ENCODE assay signal across 8 cellular contexts in the genomic region with DNA sequence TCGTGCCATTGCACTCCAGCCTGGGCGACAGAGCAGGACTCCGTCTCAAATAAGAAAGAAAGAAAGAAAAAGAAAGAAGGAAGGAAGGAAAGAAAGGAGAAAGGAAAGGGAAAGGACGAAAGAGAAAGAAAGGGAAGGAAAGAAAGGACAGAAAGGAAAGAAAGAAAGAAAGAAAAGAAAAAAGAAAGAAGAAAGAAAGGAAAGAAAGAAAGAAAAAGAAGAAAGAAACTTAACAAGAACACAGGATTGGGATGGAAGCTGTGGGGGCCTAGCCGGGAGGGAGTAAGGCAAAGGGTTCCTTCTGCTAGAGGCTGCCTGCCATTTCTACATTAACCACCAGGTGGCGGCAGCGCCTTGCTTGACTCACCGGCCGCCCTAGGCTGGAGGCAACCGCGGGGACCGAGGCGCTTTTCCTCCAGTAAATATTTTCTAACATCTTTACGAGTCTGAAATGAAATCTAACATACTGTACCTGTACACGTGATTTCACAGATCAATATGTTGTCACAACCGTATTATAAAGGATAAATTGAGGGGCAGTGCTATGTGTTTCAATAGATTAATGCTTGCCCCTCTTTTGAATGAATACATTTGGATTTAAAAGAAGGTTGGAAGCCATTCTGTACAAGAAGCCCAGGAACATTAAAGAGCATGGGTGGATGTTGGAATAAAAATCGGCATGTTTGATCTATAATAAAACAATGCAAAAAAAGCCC. TPM values are rescaled to one million over a fixed set of nuclear protein-coding genes. Genes with fewer than 3 reads are reported as not detected.
DNase-seq lines count a peak whose midpoint lies in the region; ATAC-seq, FAIRE-seq and TF ChIP-seq lines count a peak whose summit lies in the region.

No MANE protein-coding gene starts in this region.

- no peaks in the 10 kb centered on the region for H3K27me3 ChIP-seq in vagina

- DNase-seq in GM12892 (ENCODE audit: insufficient read length), result peak; percentile 94
- peak; percentile 77 for DNase-seq in NCI-H146 (lab: John Stamatoyannopoulos, UW)
- peak; percentile 79 to 91 (median 80) for DNase-seq in T-helper 17 cell
- DNase-seq in activated naive CD8-positive, alpha-beta T cell treated with anti-CD3 and anti-CD28 coated beads, Interleukin-2, amount 50 U/mL, for 24 hours, result peak; percentile 94
- DNase-seq in Right ventricle myocardium inferior (ENCODE audit: missing footprints), result peak; percentile 96
- DNase-seq in progenitor cell of endocrine pancreas (ENCODE audit: low spot score, unreplicated experiment), result peak; percentile 88
- no peak for DNase-seq in vagina (ENCODE audit: extremely low spot score in 2 of 2)

- H3K4me3 Mint-ChIP-seq in T-helper 17 cell (peak overlapping the region; percentile 69), progenitor cell of endocrine pancreas (ENCODE audit: low read depth) (no peak overlapping the region)
- H3K4me3 Mint-ChIP-seq in activated naive CD8-positive, alpha-beta T cell treated with anti-CD3 and anti-CD28 coated beads, Interleukin-2, amount 50 U/mL, for 24 hours, result no peak overlapping the region

- peak; percentile 88 for FAIRE-seq in GM12892 (lab: Jason Lieb, UNC)

- H3K4me1 ChIP-seq in vagina, result peaks cover 39% of the 10 kb centered on the region

- H3K27ac Mint-ChIP-seq in T-helper 17 cell, result peak overlapping the region; percentile 87
- no peak overlapping the region for H3K27ac Mint-ChIP-seq in activated naive CD8-positive, alpha-beta T cell treated with anti-CD3 and anti-CD28 coated beads, Interleukin-2, amount 50 U/mL, for 24 hours
- no peak overlapping the region for H3K27ac Mint-ChIP-seq in progenitor cell of endocrine pancreas

- peak; percentile 96 for TF ChIP-seq CTCF in progenitor cell of endocrine pancreas (IDR thresholded peaks at IDR 0.05; ENCODE audit: unreplicated experiment)
- TF ChIP-seq CTCF in vagina (IDR thresholded peaks at IDR 0.05), result peak; percentile 91 to 99 (median 98)

- H3K27me3 Mint-ChIP-seq in T-helper 17 cell (peaks cover 16% of the 10 kb centered on the region), progenitor cell of endocrine pancreas (peaks cover 20% of the 10 kb centered on the region)
- H3K27me3 Mint-ChIP-seq in activated naive CD8-positive, alpha-beta T cell treated with anti-CD3 and anti-CD28 coated beads, Interleukin-2, amount 50 U/mL, for 24 hours, result peaks cover 19% of the 10 kb centered on the region

- intact Hi-C loops in Right ventricle myocardium inferior (cut with DNase I) (loop anchor here (1.0 to 5.0 kb wide), 4 partner anchors 39 to 202 kb away; no protein-coding TSS in a partner anchor), vagina (cut with DNase I) (no loop called here)

- H3K9me3 ChIP-seq in T-helper 17 cell (ENCODE audit: control insufficient read depth, low read length, poor library complexity, severe bottlenecking), result no peaks in the 10 kb centered on the region
- no peaks in the 10 kb centered on the region for H3K9me3 ChIP-seq in vagina

- H3K4me3 ChIP-seq in vagina, result no peak overlapping the region

- peaks cover 0 to 10% of the 10 kb centered on the region in 2 donors for H3K36me3 ChIP-seq in vagina

- H3K4me1 Mint-ChIP-seq in T-helper 17 cell, result peaks cover 23% of the 10 kb centered on the region
- H3K4me1 Mint-ChIP-seq in activated naive CD8-positive, alpha-beta T cell treated with anti-CD3 and anti-CD28 coated beads, Interleukin-2, amount 50 U/mL, for 24 hours, result peaks cover 22% of the 10 kb centered on the region
- peaks cover 13% of the 10 kb centered on the region for H3K4me1 Mint-ChIP-seq in progenitor cell of endocrine pancreas (ENCODE audit: low read depth)

- H3K27ac ChIP-seq in vagina, result peak overlapping the region; percentile 44

- TF ChIP-seq POLR2A in GM12892 (IDR thresholded peaks at IDR 0.05; ENCODE audit: low read depth, low read length) (no peak), vagina (IDR thresholded peaks at IDR 0.05) (no peak)

- H3K36me3 Mint-ChIP-seq in T-helper 17 cell (ENCODE audit: low read depth) (peaks cover 3% of the 10 kb centered on the region), progenitor cell of endocrine pancreas (ENCODE audit: insufficient read depth) (no peaks in the 10 kb centered on the region)
- H3K36me3 Mint-ChIP-seq in activated naive CD8-positive, alpha-beta T cell treated with anti-CD3 and anti-CD28 coated beads, Interleukin-2, amount 50 U/mL, for 24 hours (ENCODE audit: low read depth), result peaks cover 4% of the 10 kb centered on the region

- H3K9me3 Mint-ChIP-seq in activated naive CD8-positive, alpha-beta T cell treated with anti-CD3 and anti-CD28 coated beads, Interleukin-2, amount 50 U/mL, for 24 hours, result no peaks in the 10 kb centered on the region
- H3K9me3 Mint-ChIP-seq in progenitor cell of endocrine pancreas (ENCODE audit: low read depth), result no peaks in the 10 kb centered on the region

- peak; percentile 60 for ATAC-seq in T-helper 17 cell
- peak; percentile 51 for ATAC-seq in activated naive CD8-positive, alpha-beta T cell treated with anti-CD3 and anti-CD28 coated beads, Interleukin-2, amount 50 U/mL, for 24 hours
- peak; percentile 74 for ATAC-seq in Right ventricle myocardium inferior
- no peak for ATAC-seq in HG03378 (IDR thresholded peaks at IDR 0.05; ENCODE audit: unreplicated experiment)

RNA-seq across cellular contexts. Expression of a gene that starts 6.1 kb away (rescaled TPM):
- polyA plus RNA-seq in GM12892 (2012; ENCODE audit: missing spikeins), result not detected
- total RNA-seq in T-helper 17 cell (not detected), Right ventricle myocardium inferior (0.92 TPM), progenitor cell of endocrine pancreas (not detected in 2 replicates), vagina (12.0 TPM)

RNA-seq across cellular contexts. Expression of a gene that starts 49.5 kb away (rescaled TPM):
- 24.3 TPM for polyA plus RNA-seq in GM12892 (2012; ENCODE audit: missing spikeins)
- total RNA-seq in T-helper 17 cell, result 100 to 1,000 TPM in 1 of 2 donors, 10 to 100 TPM in 1; 97.0 to 106 TPM
- 17.9 TPM for total RNA-seq in Right ventricle myocardium inferior
- 50.8 and 51.3 TPM in 2 replicates for total RNA-seq in progenitor cell of endocrine pancreas
- 58.9 TPM for total RNA-seq in vagina

RNA-seq across cellular contexts. Expression of a gene that starts 59.2 kb away (rescaled TPM):
- polyA plus RNA-seq in GM12892 (2012; ENCODE audit: missing spikeins), result 89.2 TPM
- total RNA-seq in T-helper 17 cell (1 to 10 TPM; 4.1 to 6.4 TPM), Right ventricle myocardium inferior (3.0 TPM), progenitor cell of endocrine pancreas (111 and 114 TPM in 2 replicates), vagina (16.9 TPM)

Comparison
In these comparisons a context has a peak if more than half of its experiments do, and no peak if none do; other contexts are left out.
1. DNase-seq: peak in GM12892 (single experiment), NCI-H146 (single experiment), T-helper 17 cell (3 of 3), activated naive CD8-positive, alpha-beta T cell treated with anti-CD3 and anti-CD28 coated beads, Interleukin-2, amount 50 U/mL, for 24 hours (single experiment), Right ventricle myocardium inferior (single experiment) and progenitor cell of endocrine pancreas (single experiment); none in vagina (0 of 2).